ENCODE assay signal across 10 cellular contexts in genomic region chr14:50082308-50082742, GRCh38. TPM values are rescaled to one million over a fixed set of nuclear protein-coding genes. Genes with fewer than 3 reads are reported as not detected.
A peak's percentile ranks its signal among the peaks of the same experiment; 100 is the strongest.
DNase-seq lines count a peak whose midpoint lies in the region; ATAC-seq and TF ChIP-seq lines count a peak whose summit lies in the region.
"Had no signal": no experiment of that assay in that cellular context is flagged by ENCODE, and none has a peak within 500 bp of the region (broad histone marks: within the 10 kb centered on the region; RNA-seq: fewer than 3 reads in every experiment).

No MANE protein-coding gene starts in this region.

- TF ChIP-seq CTCF in GM12875 (IDR thresholded peaks at IDR 0.05; ENCODE audit: borderline replicate concordance, insufficient read depth, low read depth, low read length) (no peak), omental fat pad (IDR thresholded peaks at IDR 0.05) (no peak)

- H3K4me1 Mint-ChIP-seq in central memory CD8-positive, alpha-beta T cell = peaks cover 63% of the 10 kb centered on the region

- H3K4me3 ChIP-seq in GM12875 (ENCODE audit: low read depth, low read length) = peak overlapping the region; percentile 44

- peaks cover 28% of the 10 kb centered on the region for H3K36me3 Mint-ChIP-seq in central memory CD8-positive, alpha-beta T cell (ENCODE audit: insufficient read depth)

- H3K27ac Mint-ChIP-seq in central memory CD8-positive, alpha-beta T cell (ENCODE audit: low read depth) = peak overlapping the region; percentile 94

- H3K4me3 Mint-ChIP-seq in central memory CD8-positive, alpha-beta T cell = peak overlapping the region; percentile 32

- no peaks in the 10 kb centered on the region for H3K27me3 Mint-ChIP-seq in central memory CD8-positive, alpha-beta T cell

- peak; percentile 80 for ATAC-seq in central memory CD8-positive, alpha-beta T cell (replicated peaks; ENCODE audit: extremely low read depth, poor library complexity, severe bottlenecking)
- ATAC-seq in omental fat pad (ENCODE audit: low FRiP score) (no peak), GM18858 (IDR thresholded peaks at IDR 0.05; ENCODE audit: unreplicated experiment) (no peak), HG03280 (IDR thresholded peaks at IDR 0.05; ENCODE audit: unreplicated experiment) (no peak)

- H3K9me3 Mint-ChIP-seq in central memory CD8-positive, alpha-beta T cell = no peaks in the 10 kb centered on the region

- peak; percentile 48 to 58 for DNase-seq in activated CD4-positive, alpha-beta T cell treated with anti-CD3 and anti-CD28 coated beads for 4 hours
- DNase-seq in central memory CD8-positive, alpha-beta T cell (ENCODE audit: low spot score in 2 of 2) = peak; percentile 43 to 80
- peak; percentile 53 for DNase-seq in stimulated activated CD4-positive, alpha-beta T cell treated with anti-CD3 and anti-CD28 coated beads, Interleukin-1b, Interleukin-23, amount 100 ng/mL, for 48 hours
- DNase-seq in omental fat pad (ENCODE audit: low spot score) (no peak), NCI-H345 treated with DMSO at 0.1 percent for 48 hours (lab: John Stamatoyannopoulos, UW; ENCODE audit: unreplicated experiment) (no peak)
- DNase-seq: amygdala, SHP77 treated with DMSO at 0.1 percent for 48 hours had no signal

RNA-seq across cellular contexts. Expression of gene VCPKMT, which starts 34.0 kb away (rescaled TPM):
- 1 to 10 TPM; 3.9 to 9.9 (median 7.7) TPM for total RNA-seq in omental fat pad

Comparison
In these comparisons a context has a peak if more than half of its experiments do, and no peak if none do; other contexts are left out.
1. DNase-seq: peak in activated CD4-positive, alpha-beta T cell treated with anti-CD3 and anti-CD28 coated beads for 4 hours (2 of 2), central memory CD8-positive, alpha-beta T cell (2 of 2) and stimulated activated CD4-positive, alpha-beta T cell treated with anti-CD3 and anti-CD28 coated beads, Interleukin-1b, Interleukin-23, amount 100 ng/mL, for 48 hours (single experiment); none in omental fat pad (single experiment) and NCI-H345 treated with DMSO at 0.1 percent for 48 hours (single experiment).